In the genomic region with DNA sequence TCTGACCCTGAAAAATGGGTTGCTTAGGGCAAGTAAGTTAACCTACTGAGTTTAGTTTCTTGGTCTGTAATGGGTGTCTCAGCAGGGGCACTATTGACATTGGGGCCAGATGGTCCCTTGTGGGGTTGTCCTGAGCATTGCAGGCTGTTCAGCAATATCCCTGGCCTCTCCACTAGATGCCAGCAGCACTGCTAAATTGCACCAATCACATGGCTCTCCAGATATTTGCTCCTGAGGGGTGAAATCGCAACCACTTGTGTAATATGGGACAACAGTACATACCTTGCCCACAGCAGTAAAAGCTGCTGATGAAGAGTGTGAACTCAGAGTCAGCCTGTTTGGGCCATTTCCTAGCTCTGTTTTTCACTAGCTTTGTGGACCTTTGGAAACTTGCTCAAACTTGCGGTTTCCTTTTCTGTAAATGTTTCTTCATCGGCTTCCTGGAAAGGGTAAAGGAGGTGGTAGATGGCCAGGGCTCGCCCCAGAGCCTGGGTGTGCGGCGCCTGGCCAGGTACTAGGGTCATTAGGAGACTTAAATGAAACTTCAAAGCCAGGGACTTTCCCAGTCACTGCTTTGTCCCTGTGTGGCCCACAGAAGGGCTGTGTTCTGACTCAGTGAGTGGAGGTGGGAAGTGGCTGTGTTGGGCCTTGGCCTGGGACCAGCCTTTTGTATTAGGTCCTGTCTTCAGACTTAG, we compare ENCODE assay signal across 8 cellular contexts. TPM values are rescaled to one million over a fixed set of nuclear protein-coding genes. Genes with fewer than 3 reads are reported as not detected.
DNase-seq lines count a peak whose midpoint lies in the region; ATAC-seq and TF ChIP-seq lines count a peak whose summit lies in the region.

No MANE protein-coding gene starts in this region.

- peaks cover 43% of the 10 kb centered on the region for H3K4me1 Mint-ChIP-seq in CD14-positive monocyte
- peaks cover 6 to 7% of the 10 kb centered on the region in 2 donors for H3K4me1 Mint-ChIP-seq in immature natural killer cell

- H3K9me3 ChIP-seq in OCI-LY3 (ENCODE audit: insufficient read depth, low read length) = no peaks in the 10 kb centered on the region

- peak overlapping the region; percentile 53 for H2AFZ ChIP-seq in OCI-LY3 (ENCODE audit: low read depth, low read length)

- peak overlapping the region; percentile 89 for H3K27ac ChIP-seq in OCI-LY3 (ENCODE audit: low read length)

- TF ChIP-seq CTCF in CD14-positive monocyte (IDR thresholded peaks at IDR 0.05) = peak; percentile 53
- peak; percentile 76 for TF ChIP-seq CTCF in OCI-LY3 (IDR thresholded peaks at IDR 0.05; ENCODE audit: low read depth, low read length)
- peak; percentile 52 for TF ChIP-seq CTCF in astrocyte of the spinal cord (IDR thresholded peaks at IDR 0.05; ENCODE audit: low read depth, low read length)

- no peaks in the 10 kb centered on the region for H3K27me3 ChIP-seq in OCI-LY3 (ENCODE audit: low read depth, low read length)

- peaks cover 4% of the 10 kb centered on the region for H3K36me3 ChIP-seq in OCI-LY3 (replicated peaks; ENCODE audit: low read depth, low read length)

- H3K27ac Mint-ChIP-seq in CD14-positive monocyte (peak overlapping the region; percentile 86 to 95 (median 89)), immature natural killer cell (peak overlapping the region in 4 of 6 donors; percentile 29 to 51 (median 43))

- H3K36me3 Mint-ChIP-seq in CD14-positive monocyte (peaks cover 87 to 94% of the 10 kb centered on the region in 2 donors), immature natural killer cell (no peaks in the 10 kb centered on the region)

- H3K4me3 ChIP-seq in OCI-LY3 (ENCODE audit: low read length) = peak overlapping the region; percentile 32
- H3K4me3 ChIP-seq in astrocyte of the spinal cord (ENCODE audit: low read depth, low read length) = no peak overlapping the region

- peak overlapping the region; percentile 56 to 70 for H3K4me3 Mint-ChIP-seq in CD14-positive monocyte
- no peak overlapping the region for H3K4me3 Mint-ChIP-seq in immature natural killer cell

- in situ Hi-C loops in astrocyte of the spinal cord (cut with HindIII; ENCODE audit: low sequenced_read_pairs) = no loop called here

- H3K4me1 ChIP-seq in OCI-LY3 (ENCODE audit: low read length) = peaks cover 49% of the 10 kb centered on the region

- ATAC-seq in GM18861 (IDR thresholded peaks at IDR 0.05; ENCODE audit: unreplicated experiment) = peak; percentile 72
- ATAC-seq in HG03045 (IDR thresholded peaks at IDR 0.05; ENCODE audit: unreplicated experiment) = peak; percentile 76

- H3K4me2 ChIP-seq in OCI-LY3 (ENCODE audit: low read length) = peak overlapping the region; percentile 65

- H3K79me2 ChIP-seq in OCI-LY3 (ENCODE audit: low read length) = peaks cover 13% of the 10 kb centered on the region; the same call in 1 of the 2 replicates

- DNase-seq in CD14-positive monocyte (ENCODE audit: low spot score) (no peak), astrocyte of the spinal cord (ENCODE audit: low read depth, low spot score) (peak; percentile 20), immature natural killer cell (no peak), T-helper 9 cell (no peak)
- peak; percentile 15 to 31 (median 22) for DNase-seq in stimulated activated CD4-positive, alpha-beta T cell treated with anti-CD3 and anti-CD28 coated beads, TNF-alpha, amount 100 ng/mL, for 48 hours (ENCODE audit: low read depth in 3 of 3)

- no peaks in the 10 kb centered on the region for H4K20me1 ChIP-seq in OCI-LY3 (ENCODE audit: insufficient read depth, low read length)

- H3K9ac ChIP-seq in OCI-LY3 (ENCODE audit: low read length) = peak overlapping the region; percentile 69

- intact Hi-C loops in CD14-positive monocyte (cut with micrococcal nuclease) = loop anchor here in 1 of 2 donors (5.0 kb wide), 1 partner anchor 39 kb away; the partner anchor contains the start of gene CSF2RB

- H3K9me3 Mint-ChIP-seq in CD14-positive monocyte = peaks cover 0 to 4% (median 0%) of the 10 kb centered on the region in 7 donors
- H3K9me3 Mint-ChIP-seq in immature natural killer cell = no peaks in the 10 kb centered on the region

- H3K27me3 Mint-ChIP-seq in CD14-positive monocyte (ENCODE audit: low read depth in 3 of 3) (peaks cover 0 to 3% (median 0%) of the 10 kb centered on the region in 3 donors), immature natural killer cell (ENCODE audit: low read depth in 3 of 3) (peaks cover 1 to 8% (median 4%) of the 10 kb centered on the region in 3 donors)

RNA-seq across cellular contexts. Expression of gene NCF4, which starts 13.0 kb away (rescaled TPM):
- 100 to 1,000 TPM; 209 to 249 TPM for polyA plus RNA-seq in CD14-positive monocyte
- polyA plus RNA-seq in immature natural killer cell = 1 to 10 TPM in 2 of 3 donors, under 1 TPM in 1; 0.75 to 3.1 (median 3.0) TPM

RNA-seq across cellular contexts. Expression of gene CSF2RB, which starts 39.7 kb away (rescaled TPM):
- polyA plus RNA-seq in CD14-positive monocyte (10 to 100 TPM; 29.9 to 52.7 TPM), immature natural killer cell (under 1 TPM in 2 of 3 donors, not detected in 1; 0.47 to 0.77 TPM)

RNA-seq across cellular contexts. Expression of gene PVALB, which starts 56.9 kb away (rescaled TPM):
- polyA plus RNA-seq in CD14-positive monocyte (under 1 TPM in 1 of 2 donors, not detected in 1; 0.65 TPM), immature natural killer cell (not detected)

Comparison
In these comparisons a context has a peak if more than half of its experiments do, and no peak if none do; other contexts are left out.
1. DNase-seq: peak in astrocyte of the spinal cord (single experiment) and stimulated activated CD4-positive, alpha-beta T cell treated with anti-CD3 and anti-CD28 coated beads, TNF-alpha, amount 100 ng/mL, for 48 hours (3 of 3); none in CD14-positive monocyte (single experiment), immature natural killer cell (0 of 3) and T-helper 9 cell (single experiment).
2. H3K4me3 Mint-ChIP-seq: peak in CD14-positive monocyte (2 of 2); none in immature natural killer cell (0 of 5).
3. RNA of gene NCF4, which starts 13.0 kb away (polyA plus RNA-seq): 209 to 249 TPM in CD14-positive monocyte; 0.75 to 3.1 TPM in immature natural killer cell; every median in the first group is over 10 times any median in the second.
4. RNA of gene CSF2RB, which starts 39.7 kb away (polyA plus RNA-seq): 29.9 to 52.7 TPM in CD14-positive monocyte; 0.47 to 0.77 TPM in immature natural killer cell; every median in the first group is over 10 times any median in the second.
5. Peak in every context shown above with its lines, with median percentiles within 50 percentile points of each other: CTCF ChIP-seq.